ENCODE assay signal across 20 cellular contexts in genomic region chr1:171421413-171422020, GRCh38.
A peak's percentile ranks its signal among the peaks of the same experiment; 100 is the strongest.
DNase-seq lines count a peak whose midpoint lies in the region; ATAC-seq and TF ChIP-seq lines count a peak whose summit lies in the region.
"Had no signal": no experiment of that assay in that cellular context is flagged by ENCODE, and none has a peak within 500 bp of the region (broad histone marks: within the 10 kb centered on the region; RNA-seq: fewer than 3 reads in every experiment).

No MANE protein-coding gene starts in this region.

- H3K4me3 ChIP-seq in left ventricle myocardium inferior (peak overlapping the region; percentile 26), HUES6 (ENCODE audit: low read depth, low read length) (no peak overlapping the region), subcutaneous abdominal adipose tissue (ENCODE audit: low read depth in 1 of 5, low read length in 5 of 5) (peak overlapping the region in 3 of 5 donors; percentile 30 to 38 (median 33))
- H3K4me3 ChIP-seq: body of pancreas, tibial nerve had no signal

- H3K27ac ChIP-seq in left ventricle myocardium inferior (replicated peaks) (peak overlapping the region; percentile 59), HUES6 (ENCODE audit: low read depth, low read length) (peak overlapping the region; percentile 47), subcutaneous abdominal adipose tissue (ENCODE audit: low read depth, low read length) (peak overlapping the region; percentile 14)
- H3K27ac ChIP-seq: body of pancreas, tibial nerve had no signal

- no peak overlapping the region for H3K4me3 Mint-ChIP-seq in endothelial cell (ENCODE audit: unreplicated experiment)
- H3K4me3 Mint-ChIP-seq: activated CD8-positive, alpha-beta memory T cell treated with anti-CD3 and anti-CD28 coated beads, Interleukin-2, amount 10 ng/mL, durations not matched to agents 7 days and 5 days; nephron had no signal

- DNase-seq in left ventricle myocardium inferior (no peak), Right ventricle myocardium superior (no peak), endothelial cell (ENCODE audit: low spot score) (peak; percentile 9), DMS79 treated with DMSO at 0.1 percent for 48 hours (lab: John Stamatoyannopoulos, UW) (no peak), NCI-H1436 treated with DMSO at 0.1 percent for 48 hours (lab: John Stamatoyannopoulos, UW) (no peak), NCI-H82 (lab: John Stamatoyannopoulos, UW) (no peak)
- DNase-seq: activated CD8-positive, alpha-beta memory T cell treated with anti-CD3 and anti-CD28 coated beads, Interleukin-2, amount 10 ng/mL, durations not matched to agents 7 days and 5 days; activated naive CD4-positive, alpha-beta T cell; body of pancreas; GOT3; midbrain; NCI-H69; posterior cingulate gyrus; stimulated activated CD4-positive, alpha-beta T cell treated with anti-CD3 and anti-CD28 coated beads, Interleukin-1b, Interleukin-23, amount 100 ng/mL, for 48 hours; stimulated activated naive CD4-positive, alpha-beta T cell had no signal

- H3K9ac ChIP-seq in HUES6 (ENCODE audit: low read length) (peak overlapping the region; percentile 29), subcutaneous abdominal adipose tissue (ENCODE audit: low read length in 5 of 5) (no peak overlapping the region)

- H3K36me3 ChIP-seq in left ventricle myocardium inferior (no peaks in the 10 kb centered on the region), HUES6 (ENCODE audit: control insufficient read depth, insufficient read depth, low read length) (no peaks in the 10 kb centered on the region), subcutaneous abdominal adipose tissue (ENCODE audit: control insufficient read depth in 5 of 5, insufficient read depth in 5 of 5, low read length in 5 of 5) (no peaks in the 10 kb centered on the region)
- H3K36me3 ChIP-seq: tibial nerve had no signal

- H3K27me3 ChIP-seq in left ventricle myocardium inferior (ENCODE audit: low read depth) = no peaks in the 10 kb centered on the region
- no peaks in the 10 kb centered on the region for H3K27me3 ChIP-seq in HUES6 (ENCODE audit: control insufficient read depth, insufficient read depth, low read length)
- H3K27me3 ChIP-seq in subcutaneous abdominal adipose tissue (ENCODE audit: control insufficient read depth in 5 of 5, insufficient read depth in 4 of 5, low read length in 5 of 5) = no peaks in the 10 kb centered on the region
- H3K27me3 ChIP-seq: body of pancreas, tibial nerve had no signal

- peaks cover 5% of the 10 kb centered on the region for H3K27me3 Mint-ChIP-seq in endothelial cell (ENCODE audit: unreplicated experiment)
- H3K27me3 Mint-ChIP-seq: activated CD8-positive, alpha-beta memory T cell treated with anti-CD3 and anti-CD28 coated beads, Interleukin-2, amount 10 ng/mL, durations not matched to agents 7 days and 5 days had no signal

- no peaks in the 10 kb centered on the region for H3K9me3 Mint-ChIP-seq in endothelial cell (ENCODE audit: unreplicated experiment)

- no peak for ATAC-seq in Right ventricle myocardium superior (ENCODE audit: poor library complexity)
- ATAC-seq: activated CD8-positive, alpha-beta memory T cell treated with anti-CD3 and anti-CD28 coated beads, Interleukin-2, amount 10 ng/mL, durations not matched to agents 7 days and 5 days; body of pancreas; PC-3 had no signal

- intact Hi-C loops in left ventricle myocardium inferior (cut with micrococcal nuclease) (no loop called here), Right ventricle myocardium superior (cut with DNase I) (no loop called here)

- H3K4me1 ChIP-seq in left ventricle myocardium inferior (peaks cover 17% of the 10 kb centered on the region), HUES6 (ENCODE audit: control insufficient read depth, insufficient read depth, low read length) (peaks cover 35% of the 10 kb centered on the region), subcutaneous abdominal adipose tissue (ENCODE audit: control insufficient read depth in 5 of 5, insufficient read depth in 5 of 5, low read length in 5 of 5) (peaks cover 0 to 18% (median 0%) of the 10 kb centered on the region in 5 donors)
- H3K4me1 ChIP-seq: body of pancreas had no signal

- H3K27ac Mint-ChIP-seq in endothelial cell (ENCODE audit: unreplicated experiment) = peak overlapping the region; percentile 90

- H3K9me3 ChIP-seq in left ventricle myocardium inferior (replicated peaks) = peaks cover 7% of the 10 kb centered on the region
- peaks cover 14% of the 10 kb centered on the region for H3K9me3 ChIP-seq in HUES6 (ENCODE audit: control insufficient read depth, insufficient read depth, low read depth, low read length)
- peaks cover 0 to 3% (median 0%) of the 10 kb centered on the region in 5 donors for H3K9me3 ChIP-seq in subcutaneous abdominal adipose tissue (ENCODE audit: control insufficient read depth in 5 of 5, low read length in 5 of 5)
- H3K9me3 ChIP-seq: body of pancreas, tibial nerve had no signal

- H3K4me1 Mint-ChIP-seq in endothelial cell (ENCODE audit: unreplicated experiment) = peaks cover 19% of the 10 kb centered on the region
- H3K4me1 Mint-ChIP-seq: nephron had no signal

- TF ChIP-seq CTCF in left ventricle myocardium inferior (IDR thresholded peaks at IDR 0.05; ENCODE audit: borderline replicate concordance) = no peak
- no peak for TF ChIP-seq CTCF in endothelial cell (IDR thresholded peaks at IDR 0.05; ENCODE audit: unreplicated experiment)

- no peaks in the 10 kb centered on the region for H3K36me3 Mint-ChIP-seq in endothelial cell (ENCODE audit: low read depth, unreplicated experiment)
- H3K36me3 Mint-ChIP-seq: activated CD8-positive, alpha-beta memory T cell treated with anti-CD3 and anti-CD28 coated beads, Interleukin-2, amount 10 ng/mL, durations not matched to agents 7 days and 5 days had no signal
